9 cellular contexts compared by ENCODE assay signal in genomic region chr22:43230983-43231723, GRCh38. TPM values are rescaled to one million over a fixed set of nuclear protein-coding genes. Genes with fewer than 3 reads are reported as not detected.
DNase-seq lines count a peak whose midpoint lies in the region; ATAC-seq and FAIRE-seq lines count a peak whose summit lies in the region.
"Had no signal": no experiment of that assay in that cellular context is flagged by ENCODE, and none has a peak within 500 bp of the region (broad histone marks: within the 10 kb centered on the region; RNA-seq: fewer than 3 reads in every experiment).

No MANE protein-coding gene starts in this region.

- no peak overlapping the region for H3K27ac ChIP-seq in small intestine (ENCODE audit: low read depth in 1 of 2, low read length in 1 of 2)

- H3K27me3 ChIP-seq in small intestine (ENCODE audit: control insufficient read depth in 2 of 2, insufficient read depth in 2 of 2, low read length in 2 of 2): no peaks in the 10 kb centered on the region

- H3K9me3 ChIP-seq in small intestine (ENCODE audit: control insufficient read depth, low read depth): no peaks in the 10 kb centered on the region

- DNase-seq in EL (peak; percentile 42), Kasumi-1 (lab: John Stamatoyannopoulos, UW) (peak; percentile 30 to 49), SHP77 treated with DMSO at 0.1 percent for 48 hours (lab: John Stamatoyannopoulos, UW) (peak; percentile 16), left ventricle myocardium superior (peak; percentile 65), small intestine (peak; percentile 45)
- peak; percentile 69 for DNase-seq in activated naive CD4-positive, alpha-beta T cell treated with Interleukin-2 at 50 U/mL for 16 hours

- H3K36me3 ChIP-seq in small intestine (ENCODE audit: control insufficient read depth in 2 of 2, insufficient read depth in 2 of 2, low read length in 2 of 2): no peaks in the 10 kb centered on the region

- 12 to 20% (median 17%) methylated on average over 22 to 23 of the region's 23 CpGs for WGBS in small intestine, 3 donors

- H3K4me1 ChIP-seq in small intestine (ENCODE audit: control insufficient read depth in 2 of 2, insufficient read depth in 1 of 2, low read depth in 1 of 2, low read length in 1 of 2): no peaks in the 10 kb centered on the region

- FAIRE-seq in small intestine (lab: Jason Lieb, UNC): no peak
- FAIRE-seq: endometrium had no signal

- intact Hi-C loops in left ventricle myocardium superior (cut with micrococcal nuclease): no loop called here

- H3K4me3 ChIP-seq in small intestine (ENCODE audit: low read depth in 1 of 2, low read length in 2 of 2): no peak overlapping the region

- ATAC-seq in left ventricle myocardium superior: peak; percentile 44
- ATAC-seq in HG03457 (IDR thresholded peaks at IDR 0.05; ENCODE audit: unreplicated experiment): no peak
- no peak for ATAC-seq in GM18861 (IDR thresholded peaks at IDR 0.05; ENCODE audit: unreplicated experiment)

RNA-seq across cellular contexts. Expression of gene TTLL12, which starts 44.2 kb away (rescaled TPM):
- total RNA-seq in left ventricle myocardium superior: 12.3 TPM
- polyA plus RNA-seq in small intestine: 10 to 100 TPM; 19.7 to 60.6 (median 22.2) TPM

Comparison
In these comparisons a context has a peak if more than half of its experiments do, and no peak if none do; other contexts are left out.
1. DNase-seq: peak in every context shown above with its lines; median percentile 69 in activated naive CD4-positive, alpha-beta T cell treated with Interleukin-2 at 50 U/mL for 16 hours; 65 in left ventricle myocardium superior; 45 in small intestine; 42 in EL; 40 in Kasumi-1; 16 in SHP77 treated with DMSO at 0.1 percent for 48 hours.